In genomic region chr21:43341349-43342163, GRCh38 we compare ENCODE assay signal across 18 cellular contexts.
DNase-seq lines count a peak whose midpoint lies in the region; ATAC-seq and TF ChIP-seq lines count a peak whose summit lies in the region.
"Had no signal": no experiment of that assay in that cellular context is flagged by ENCODE, and none has a peak within 500 bp of the region (broad histone marks: within the 10 kb centered on the region; RNA-seq: fewer than 3 reads in every experiment).

No MANE protein-coding gene starts in this region.

- H3K9me3 Mint-ChIP-seq in Caco-2 (ENCODE audit: unreplicated experiment) = peaks cover 10% of the 10 kb centered on the region
- peaks cover 14% of the 10 kb centered on the region for H3K9me3 Mint-ChIP-seq in WTC11

- ATAC-seq in PC-3 (no peak), WTC11 (no peak), HG03521 (IDR thresholded peaks at IDR 0.05; ENCODE audit: unreplicated experiment) (no peak)
- ATAC-seq: activated CD8-positive, alpha-beta T cell treated with anti-CD3 and anti-CD28 coated beads, Interleukin-2, amount 10 ng/mL, durations not matched to agents 7 days and 5 days; CD8-positive, alpha-beta T cell had no signal

- H4K12ac ChIP-seq in trophoblast cell (ENCODE audit: low read depth, low read length) = no peak overlapping the region

- H2AFZ ChIP-seq in PC-3 (ENCODE audit: low read length) = no peak overlapping the region
- no peak overlapping the region for H2AFZ ChIP-seq in trophoblast cell (ENCODE audit: insufficient read depth, low read length, poor library complexity)
- H2AFZ ChIP-seq in GM23248 = no peak overlapping the region
- H2AFZ ChIP-seq: parathyroid adenoma had no signal

- no peak overlapping the region for H3K4ac ChIP-seq in trophoblast cell (ENCODE audit: low read depth, low read length)

- no peaks in the 10 kb centered on the region for H3K9me2 ChIP-seq in PC-3 (replicated peaks; ENCODE audit: low read length)
- H3K9me2 ChIP-seq in GM23248 (ENCODE audit: insufficient read depth) = no peaks in the 10 kb centered on the region

- H2AK5ac ChIP-seq in trophoblast cell (ENCODE audit: low read length) = peak overlapping the region; percentile 5

- no peaks in the 10 kb centered on the region for H3F3A ChIP-seq in PC-3 (ENCODE audit: low read length, unreplicated experiment)
- no peaks in the 10 kb centered on the region for H3F3A ChIP-seq in GM23248 (ENCODE audit: insufficient read depth)

- no peak overlapping the region for H3K4me3 Mint-ChIP-seq in Caco-2 (ENCODE audit: unreplicated experiment)
- no peak overlapping the region for H3K4me3 Mint-ChIP-seq in WTC11
- H3K4me3 Mint-ChIP-seq: activated CD8-positive, alpha-beta T cell treated with anti-CD3 and anti-CD28 coated beads, Interleukin-2, amount 10 ng/mL, durations not matched to agents 7 days and 5 days; CD8-positive, alpha-beta T cell had no signal

- BruUV-seq in Caco-2 (replicated peaks; lab: Mats Ljungman, UMichigan) (no TSS peak), PC-3 (replicated peaks; lab: Mats Ljungman, UMichigan) (no TSS peak)

- H3K23ac ChIP-seq in trophoblast cell (ENCODE audit: low read length) = no peak overlapping the region

- H3K36me3 Mint-ChIP-seq in Caco-2 (ENCODE audit: insufficient read depth, unreplicated experiment) (peaks cover 31% of the 10 kb centered on the region), WTC11 (peaks cover 8% of the 10 kb centered on the region)
- H3K36me3 Mint-ChIP-seq: CD8-positive, alpha-beta T cell had no signal

- no peaks in the 10 kb centered on the region for H4K20me1 ChIP-seq in PC-3 (ENCODE audit: low read length)
- no peaks in the 10 kb centered on the region for H4K20me1 ChIP-seq in GM23248 (ENCODE audit: insufficient read depth)

- H3K79me2 ChIP-seq in PC-3 (ENCODE audit: low read length) = no peaks in the 10 kb centered on the region
- H3K79me2 ChIP-seq in trophoblast cell (ENCODE audit: control insufficient read depth, insufficient read depth, low read length, poor library complexity) = peaks cover 4% of the 10 kb centered on the region
- no peaks in the 10 kb centered on the region for H3K79me2 ChIP-seq in GM23248 (ENCODE audit: insufficient read depth)
- H3K79me2 ChIP-seq: parathyroid adenoma had no signal

- peaks cover 14% of the 10 kb centered on the region for H3K79me1 ChIP-seq in trophoblast cell (ENCODE audit: low read length)

- no peaks in the 10 kb centered on the region for H3K27me3 Mint-ChIP-seq in Caco-2 (ENCODE audit: insufficient read depth, unreplicated experiment)
- H3K27me3 Mint-ChIP-seq in WTC11 (ENCODE audit: low read depth) = no peaks in the 10 kb centered on the region; the same call in 1 of the 2 replicates

- WGBS in trophoblast cell (ENCODE audit: extremely low coverage, insufficient coverage, insufficient read length) = no CpG with 5 or more reads among the region's 25 CpGs
- 71 to 72% methylated on average over 25 of the region's 25 CpGs for WGBS in GM23248 (ENCODE audit: low coverage in 1 of 2, low lambda C conversion rate in 2 of 2, missing lambda C conversion rate in 2 of 2), 2 experiments

- no peak overlapping the region for H3K4me3 ChIP-seq in Caco-2 (ENCODE audit: low read depth, low read length)
- no peak overlapping the region for H3K4me3 ChIP-seq in PC-3 (ENCODE audit: low read length)
- H3K4me3 ChIP-seq in fibroblast of mammary gland (ENCODE audit: control insufficient read depth, low read depth, low read length) = no peak overlapping the region
- H3K4me3 ChIP-seq in trophoblast cell (ENCODE audit: low read depth, low read length) = no peak overlapping the region
- H3K4me3 ChIP-seq in GM23248 = no peak overlapping the region
- H3K4me3 ChIP-seq: transverse colon had no signal

- no peaks in the 10 kb centered on the region for H3K9me3 ChIP-seq in Caco-2
- H3K9me3 ChIP-seq in PC-3 (ENCODE audit: low read length) = no peaks in the 10 kb centered on the region
- peaks cover 5% of the 10 kb centered on the region for H3K9me3 ChIP-seq in trophoblast cell (ENCODE audit: insufficient read depth, low read depth, low read length)
- H3K9me3 ChIP-seq in GM23248 (ENCODE audit: low read depth) = no peaks in the 10 kb centered on the region
- H3K9me3 ChIP-seq: transverse colon had no signal

- peaks cover 63% of the 10 kb centered on the region for H3K4me1 ChIP-seq in Caco-2
- H3K4me1 ChIP-seq in PC-3 (ENCODE audit: insufficient read depth, low read length) = peaks cover 46% of the 10 kb centered on the region
- H3K4me1 ChIP-seq in trophoblast cell (ENCODE audit: control insufficient read depth in 1 of 2, insufficient read depth in 2 of 2, low read length in 2 of 2) = peaks cover 22% of the 10 kb centered on the region in 2 experiments
- peaks cover 5% of the 10 kb centered on the region for H3K4me1 ChIP-seq in GM23248 (ENCODE audit: insufficient read depth)
- H3K4me1 ChIP-seq: parathyroid adenoma had no signal

- no peak for TF ChIP-seq CTCF in Caco-2 (IDR thresholded peaks at IDR 0.05; ENCODE audit: insufficient read depth in 1 of 2, low read depth in 1 of 2, low read length in 1 of 2, severe bottlenecking in 1 of 2, unreplicated experiment in 1 of 2)
- no peak for TF ChIP-seq CTCF in PC-3 (conservative IDR thresholded peaks at IDR 0.05; ENCODE audit: low read depth, low read length)
- no peak for TF ChIP-seq CTCF in fibroblast of mammary gland (conservative IDR thresholded peaks at IDR 0.05; ENCODE audit: control insufficient read depth, insufficient read depth, low read depth, low read length)
- no peak for TF ChIP-seq CTCF in WTC11 (IDR thresholded peaks at IDR 0.05)

- no peak overlapping the region for H4K8ac ChIP-seq in trophoblast cell (ENCODE audit: low read depth, low read length)

- H3K4me1 Mint-ChIP-seq in Caco-2 (ENCODE audit: low read depth, unreplicated experiment) (peaks cover 35% of the 10 kb centered on the region), WTC11 (no peaks in the 10 kb centered on the region)

- CTCF ChIA-PET in Caco-2 (lab: Charles Lee) = interaction anchor here (1.1 to 1.6 kb wide), 3 partner anchors 8 to 305 kb away, joined by 5 to 6 read pairs (median 5); no protein-coding TSS in a partner anchor
- CTCF ChIA-PET in PC-3 (lab: Charles Lee) = no interaction called here
- CTCF ChIA-PET in WTC11 (lab: Charles Lee) = no interaction called here

- no peaks in the 10 kb centered on the region for H3K27me3 ChIP-seq in Caco-2 (replicated peaks; ENCODE audit: control insufficient read depth, insufficient read depth, low read length)
- no peaks in the 10 kb centered on the region for H3K27me3 ChIP-seq in PC-3 (ENCODE audit: low read length)
- no peaks in the 10 kb centered on the region for H3K27me3 ChIP-seq in trophoblast cell (ENCODE audit: insufficient read depth, low read length)
- no peaks in the 10 kb centered on the region for H3K27me3 ChIP-seq in GM23248 (replicated peaks; ENCODE audit: insufficient read depth)
- H3K27me3 ChIP-seq: transverse colon had no signal

- H2BK120ac ChIP-seq in trophoblast cell (ENCODE audit: insufficient read depth, low read length, poor library complexity) = no peak overlapping the region

- intact Hi-C loops in Caco-2 (cut with micrococcal nuclease; ENCODE audit: unreplicated experiment) (loop anchor here (5.0 kb wide), 1 partner anchor 306 kb away; no protein-coding TSS in a partner anchor), PC-3 (cut with micrococcal nuclease) (no loop called here)

- H3K36me3 ChIP-seq in Caco-2 (ENCODE audit: control insufficient read depth, insufficient read depth, low read length) (no peaks in the 10 kb centered on the region), PC-3 (ENCODE audit: low read depth, low read length) (no peaks in the 10 kb centered on the region), trophoblast cell (ENCODE audit: control insufficient read depth in 1 of 2, insufficient read depth in 2 of 2, low read length in 2 of 2) (no peaks in the 10 kb centered on the region), GM23248 (ENCODE audit: low read depth) (no peaks in the 10 kb centered on the region)
- H3K36me3 ChIP-seq: transverse colon had no signal

- H3K18ac ChIP-seq in trophoblast cell (ENCODE audit: low read length) = no peak overlapping the region

- peak overlapping the region; percentile 4 for H2BK12ac ChIP-seq in trophoblast cell (ENCODE audit: low read length)

- no peak overlapping the region for H3K4me2 ChIP-seq in PC-3 (ENCODE audit: low read length)
- H3K4me2 ChIP-seq in trophoblast cell (ENCODE audit: low read length) = no peak overlapping the region
- H3K4me2 ChIP-seq in GM23248 (ENCODE audit: unreplicated experiment) = no peak overlapping the region

- in situ Hi-C loops in GM23248 (cut with MboI) = no loop called here

- POLR2A ChIA-PET in Caco-2 (lab: Charles Lee) (no interaction called here), PC-3 (lab: Charles Lee; ENCODE audit: unreplicated experiment) (interaction anchor here (0.6 kb wide), 1 partner anchor 54 kb away, joined by 3 read pairs; no protein-coding TSS in a partner anchor), WTC11 (lab: Charles Lee) (no interaction called here)

- peak overlapping the region; percentile 88 for H3K27ac Mint-ChIP-seq in Caco-2 (ENCODE audit: unreplicated experiment)
- no peak overlapping the region for H3K27ac Mint-ChIP-seq in WTC11
- H3K27ac Mint-ChIP-seq: CD8-positive, alpha-beta T cell had no signal

- DNase-seq in Caco-2 (no peak), PC-3 (no peak), fibroblast of mammary gland (ENCODE audit: low read depth) (peak; percentile 34), trophoblast cell (no peak), WTC11 (ENCODE audit: low spot score) (no peak), GM23248 (no peak)
- DNase-seq: activated CD8-positive, alpha-beta T cell treated with anti-CD3 and anti-CD28 coated beads, Interleukin-2, amount 10 ng/mL, durations not matched to agents 7 days and 5 days; activated effector memory CD4-positive, alpha-beta T cell treated with Interleukin-2 at 50 U/mL for 16 hours; CD8-positive, alpha-beta T cell; effector CD8-positive, alpha-beta T cell; NCI-H1930; NCI-H82; SIG-M5; stimulated activated CD4-positive, alpha-beta T cell treated with anti-CD3 and anti-CD28 coated beads, Interleukin-1b, Interleukin-23, amount 100 ng/mL, for 48 hours; stimulated activated CD8-positive, alpha-beta memory T cell treated with anti-CD3 and anti-CD28 coated beads, Interleukin-4, amount 100 ng/mL, for 48 hours had no signal

- no peak overlapping the region for H3K14ac ChIP-seq in trophoblast cell (ENCODE audit: low read length)

- no peak overlapping the region for H4K91ac ChIP-seq in trophoblast cell (ENCODE audit: low read depth, low read length)

- H3K27ac ChIP-seq in PC-3 (ENCODE audit: low read length) (peak overlapping the region; percentile 30), trophoblast cell (ENCODE audit: low read depth, low read length) (no peak overlapping the region), GM23248 (no peak overlapping the region)
- H3K27ac ChIP-seq: parathyroid adenoma, transverse colon had no signal

- no peak overlapping the region for H2BK5ac ChIP-seq in trophoblast cell (ENCODE audit: low read depth, low read length, poor library complexity)

- H3K9ac ChIP-seq in PC-3 (ENCODE audit: low read length) (peak overlapping the region; percentile 30; the same call in 1 of the 2 replicates), trophoblast cell (ENCODE audit: low read length) (no peak overlapping the region), GM23248 (no peak overlapping the region)
- H3K9ac ChIP-seq: parathyroid adenoma had no signal

TF ChIP-seq in WTC11, 78 proteins besides CTCF, POLR2A, EP300 and RAD21 (continues in another document):
- TF ChIP-seq GTF2I (CRISPR knock-in tag; conservative IDR thresholded peaks at IDR 0.05) (no peak), NR3C1 (CRISPR knock-in tag; conservative IDR thresholded peaks at IDR 0.05; ENCODE audit: low read depth) (no peak)
